Comparison of ENCODE assay signal across 8 cellular contexts in genomic region chr17:76501827-76502307, GRCh38. TPM values are rescaled to one million over a fixed set of nuclear protein-coding genes. Genes with fewer than 3 reads are reported as not detected.
DNase-seq lines count a peak whose midpoint lies in the region; ATAC-seq and TF ChIP-seq lines count a peak whose summit lies in the region.

No MANE protein-coding gene starts in this region.

- no peak overlapping the region for H3K9ac ChIP-seq in HUES48 (ENCODE audit: low read depth, low read length)
- H3K9ac ChIP-seq in smooth muscle cell (ENCODE audit: low read depth) = no peak overlapping the region

- no peaks in the 10 kb centered on the region for H3K9me3 ChIP-seq in HUES48 (ENCODE audit: control insufficient read depth, insufficient read depth, low read length)
- no peaks in the 10 kb centered on the region for H3K9me3 ChIP-seq in smooth muscle cell (replicated peaks; ENCODE audit: low read depth)

- peaks cover 9% of the 10 kb centered on the region for H3K4me1 Mint-ChIP-seq in activated T-helper 17 cell treated with anti-CD3 and anti-CD28 coated beads, Interleukin-2, amount 50 U/mL, for 72 hours

- H3K27me3 Mint-ChIP-seq in activated T-helper 17 cell treated with anti-CD3 and anti-CD28 coated beads, Interleukin-2, amount 50 U/mL, for 72 hours = no peaks in the 10 kb centered on the region

- no peak for TF ChIP-seq CTCF in smooth muscle cell (IDR thresholded peaks at IDR 0.05; ENCODE audit: borderline replicate concordance, insufficient read depth, poor library complexity, severe bottlenecking)

- ATAC-seq in activated T-helper 17 cell treated with anti-CD3 and anti-CD28 coated beads, Interleukin-2, amount 50 U/mL, for 72 hours (replicated peaks) = no peak
- ATAC-seq in HG02571 (IDR thresholded peaks at IDR 0.05; ENCODE audit: unreplicated experiment) = no peak

- H3K4me1 ChIP-seq in HUES48 (ENCODE audit: control insufficient read depth, insufficient read depth, low read length) (peaks cover 33% of the 10 kb centered on the region), smooth muscle cell (ENCODE audit: low read depth) (peaks cover 16% of the 10 kb centered on the region)

- H3K36me3 ChIP-seq in HUES48 (ENCODE audit: control insufficient read depth, insufficient read depth, low read length) (no peaks in the 10 kb centered on the region), smooth muscle cell (ENCODE audit: low read depth) (no peaks in the 10 kb centered on the region)

- peak overlapping the region; percentile 94 for H3K4me2 ChIP-seq in smooth muscle cell

- 76% methylated on average over 11 of the region's 11 CpGs for WGBS in smooth muscle cell (ENCODE audit: low lambda C conversion rate)

- H3K4me3 Mint-ChIP-seq in activated T-helper 17 cell treated with anti-CD3 and anti-CD28 coated beads, Interleukin-2, amount 50 U/mL, for 72 hours = peak overlapping the region; percentile 78

- peaks cover 4% of the 10 kb centered on the region for H4K20me1 ChIP-seq in smooth muscle cell (ENCODE audit: low read depth)

- H3K36me3 Mint-ChIP-seq in activated T-helper 17 cell treated with anti-CD3 and anti-CD28 coated beads, Interleukin-2, amount 50 U/mL, for 72 hours (ENCODE audit: low read depth) = peaks cover 7% of the 10 kb centered on the region

- H3K27me3 ChIP-seq in HUES48 (ENCODE audit: control insufficient read depth, insufficient read depth, low read length) = no peaks in the 10 kb centered on the region; the same call in 1 of the 2 replicates
- peaks cover 2% of the 10 kb centered on the region for H3K27me3 ChIP-seq in smooth muscle cell (ENCODE audit: low read depth)

- H3F3A ChIP-seq in smooth muscle cell (ENCODE audit: low read depth) = no peaks in the 10 kb centered on the region

- DNase-seq in smooth muscle cell (lab: John Stamatoyannopoulos, UW; ENCODE audit: unreplicated experiment) (no peak), NCI-H1105 (lab: John Stamatoyannopoulos, UW) (no peak), NCI-H526 treated with DMSO at 0.1 percent for 48 hours (lab: John Stamatoyannopoulos, UW) (no peak)
- no peak for DNase-seq in stimulated activated CD4-positive, alpha-beta T cell treated with anti-CD3 and anti-CD28 coated beads, Interleukin-12 subunit alpha, Interleukin-12 subunit beta, amount 100 ng/mL, for 4 hours

- peak overlapping the region; percentile 50 for H3K4me3 ChIP-seq in HUES48 (ENCODE audit: low read depth, low read length)
- H3K4me3 ChIP-seq in iPS-11a (ENCODE audit: low read depth, low read length) = peak overlapping the region; percentile 0
- H3K4me3 ChIP-seq in smooth muscle cell = peak overlapping the region; percentile 67

- peak overlapping the region; percentile 87 for H3K27ac Mint-ChIP-seq in activated T-helper 17 cell treated with anti-CD3 and anti-CD28 coated beads, Interleukin-2, amount 50 U/mL, for 72 hours

- H3K27ac ChIP-seq in HUES48 (ENCODE audit: low read depth, low read length) (no peak overlapping the region), smooth muscle cell (ENCODE audit: low read depth) (no peak overlapping the region)

- peak overlapping the region; percentile 26 for H2AFZ ChIP-seq in smooth muscle cell (ENCODE audit: low read depth)

- H3K79me2 ChIP-seq in smooth muscle cell (ENCODE audit: low read depth) = no peaks in the 10 kb centered on the region

- H3K9me3 Mint-ChIP-seq in activated T-helper 17 cell treated with anti-CD3 and anti-CD28 coated beads, Interleukin-2, amount 50 U/mL, for 72 hours = no peaks in the 10 kb centered on the region

RNA-seq across cellular contexts. Expression of gene RHBDF2, which starts 0.6 kb away (rescaled TPM):
- total RNA-seq in activated T-helper 17 cell treated with anti-CD3 and anti-CD28 coated beads, Interleukin-2, amount 50 U/mL, for 72 hours = 10 to 100 TPM; 33.3 to 56.5 TPM
- total RNA-seq in smooth muscle cell = 4.9 and 12.2 TPM in 2 replicates
- polyA plus RNA-seq in smooth muscle cell = 20.5 and 25.4 TPM in 2 replicates

RNA-seq across cellular contexts. Expression of gene AANAT, which starts 34.5 kb away (rescaled TPM):
- total RNA-seq in activated T-helper 17 cell treated with anti-CD3 and anti-CD28 coated beads, Interleukin-2, amount 50 U/mL, for 72 hours = not detected
- not detected in 2 replicates for total RNA-seq in smooth muscle cell
- polyA plus RNA-seq in smooth muscle cell = 0.15 TPM in 1 of 2 replicates, not detected in the other

RNA-seq across cellular contexts. Expression of gene CYGB, which starts 35.6 kb away (rescaled TPM):
- not detected for total RNA-seq in activated T-helper 17 cell treated with anti-CD3 and anti-CD28 coated beads, Interleukin-2, amount 50 U/mL, for 72 hours
- total RNA-seq in smooth muscle cell = 4.9 and 13.9 TPM in 2 replicates
- polyA plus RNA-seq in smooth muscle cell = 20.5 and 22.2 TPM in 2 replicates

RNA-seq across cellular contexts. Expression of gene PRCD, which starts 38.0 kb away (rescaled TPM):
- not detected for total RNA-seq in activated T-helper 17 cell treated with anti-CD3 and anti-CD28 coated beads, Interleukin-2, amount 50 U/mL, for 72 hours
- 0.31 and 1.4 TPM in 2 replicates for total RNA-seq in smooth muscle cell
- 5.0 and 5.8 TPM in 2 replicates for polyA plus RNA-seq in smooth muscle cell

RNA-seq across cellular contexts. Expression of gene UBE2O, which starts 48.9 kb away (rescaled TPM):
- 10 to 100 TPM; 35.3 to 38.7 TPM for total RNA-seq in activated T-helper 17 cell treated with anti-CD3 and anti-CD28 coated beads, Interleukin-2, amount 50 U/mL, for 72 hours
- 7.6 and 10.1 TPM in 2 replicates for total RNA-seq in smooth muscle cell
- 12.1 and 15.2 TPM in 2 replicates for polyA plus RNA-seq in smooth muscle cell

Comparison
In these comparisons a context has a peak if more than half of its experiments do, and no peak if none do; other contexts are left out.
1. H3K4me3 ChIP-seq: peak in every context shown above with its lines; median percentile 67 in smooth muscle cell; 50 in HUES48; 0 in iPS-11a.